ENCODE assay signal across 12 cellular contexts in genomic region chr11:116640641-116641402, GRCh38.
DNase-seq lines count a peak whose midpoint lies in the region; TF ChIP-seq lines count a peak whose summit lies in the region.
"Had no signal": no experiment of that assay in that cellular context is flagged by ENCODE, and none has a peak within 500 bp of the region (broad histone marks: within the 10 kb centered on the region; RNA-seq: fewer than 3 reads in every experiment).

No MANE protein-coding gene starts in this region.

- H3K4me1 ChIP-seq in endodermal cell (ENCODE audit: control insufficient read depth, insufficient read depth, low read length), result no peaks in the 10 kb centered on the region
- no peaks in the 10 kb centered on the region for H3K4me1 ChIP-seq in suprapubic skin
- H3K4me1 ChIP-seq: Caco-2 had no signal

- H3K4me3 ChIP-seq in endodermal cell (ENCODE audit: low read length) (no peak overlapping the region), suprapubic skin (no peak overlapping the region)
- H3K4me3 ChIP-seq: PC-9 had no signal

- no peak overlapping the region for H3K4me3 Mint-ChIP-seq in endodermal cell

- peaks cover 4% of the 10 kb centered on the region for H3K9me3 Mint-ChIP-seq in endodermal cell

- WGBS in endodermal cell (ENCODE audit: insufficient coverage in 1 of 2, insufficient read length in 1 of 2), 2 experiments, result 85 to 100% methylated on average over 1 to 7 of the region's 7 CpGs
- WGBS in suprapubic skin, result 68% methylated on average over 6 of the region's 7 CpGs

- no peak overlapping the region for H3K9ac ChIP-seq in endodermal cell (ENCODE audit: extremely low read depth, low read length, poor library complexity, severe bottlenecking)

- H3K27me3 Mint-ChIP-seq in endodermal cell (ENCODE audit: insufficient read depth), result no peaks in the 10 kb centered on the region

- no peak overlapping the region for H3K27ac ChIP-seq in endodermal cell (ENCODE audit: low read depth, low read length)
- no peak overlapping the region for H3K27ac ChIP-seq in suprapubic skin
- H3K27ac ChIP-seq: PC-9 had no signal

- no peak for TF ChIP-seq EP300 in suprapubic skin (IDR thresholded peaks at IDR 0.05)

- no peaks in the 10 kb centered on the region for H3K4me1 Mint-ChIP-seq in endodermal cell

- no peak for TF ChIP-seq CTCF in endodermal cell (conservative IDR thresholded peaks at IDR 0.05)
- no peak for TF ChIP-seq CTCF in suprapubic skin (IDR thresholded peaks at IDR 0.05)

- H3K27ac Mint-ChIP-seq in endodermal cell, result no peak overlapping the region

- TF ChIP-seq POLR2A in suprapubic skin (IDR thresholded peaks at IDR 0.05), result no peak

- no peaks in the 10 kb centered on the region for H3K27me3 ChIP-seq in endodermal cell (ENCODE audit: control insufficient read depth, insufficient read depth, low read length, poor library complexity, severe bottlenecking)
- peaks cover 19% of the 10 kb centered on the region for H3K27me3 ChIP-seq in suprapubic skin

- H3K9me3 ChIP-seq in endodermal cell (ENCODE audit: control insufficient read depth, low read length) (peaks cover 5% of the 10 kb centered on the region), suprapubic skin (no peaks in the 10 kb centered on the region)
- H3K9me3 ChIP-seq: Caco-2 had no signal

- H3K36me3 ChIP-seq in endodermal cell (ENCODE audit: control insufficient read depth, insufficient read depth, low read length) (no peaks in the 10 kb centered on the region), suprapubic skin (no peaks in the 10 kb centered on the region)

- DNase-seq in COR-L47 (lab: John Stamatoyannopoulos, UW) (peak; percentile 81), NCI-H1092 treated with DMSO at 0.1 percent for 48 hours (lab: John Stamatoyannopoulos, UW) (peak; percentile 22), NCI-H524 (lab: John Stamatoyannopoulos, UW) (peak; percentile 62 to 68), endodermal cell (peak; percentile 24), SHP77 (lab: John Stamatoyannopoulos, UW) (no peak), retina (no peak), suprapubic skin (ENCODE audit: low spot score in 2 of 2) (no peak)
- DNase-seq in activated CD4-positive, CD25-positive, alpha-beta regulatory T cell (lab: John Stamatoyannopoulos, UW), result no peak
- DNase-seq: AML-193, NCI-H1048 had no signal

- no peaks in the 10 kb centered on the region for H3K36me3 Mint-ChIP-seq in endodermal cell (ENCODE audit: low read depth)

Comparison
In these comparisons a context has a peak if more than half of its experiments do, and no peak if none do; other contexts are left out.
1. DNase-seq: peak in COR-L47 (single experiment), NCI-H1092 treated with DMSO at 0.1 percent for 48 hours (single experiment), NCI-H524 (2 of 2) and endodermal cell (single experiment); none in SHP77 (0 of 2), retina (single experiment), activated CD4-positive, CD25-positive, alpha-beta regulatory T cell (0 of 4) and suprapubic skin (0 of 2).